ENCODE assay signal across 1 cellular context in the genomic region with DNA sequence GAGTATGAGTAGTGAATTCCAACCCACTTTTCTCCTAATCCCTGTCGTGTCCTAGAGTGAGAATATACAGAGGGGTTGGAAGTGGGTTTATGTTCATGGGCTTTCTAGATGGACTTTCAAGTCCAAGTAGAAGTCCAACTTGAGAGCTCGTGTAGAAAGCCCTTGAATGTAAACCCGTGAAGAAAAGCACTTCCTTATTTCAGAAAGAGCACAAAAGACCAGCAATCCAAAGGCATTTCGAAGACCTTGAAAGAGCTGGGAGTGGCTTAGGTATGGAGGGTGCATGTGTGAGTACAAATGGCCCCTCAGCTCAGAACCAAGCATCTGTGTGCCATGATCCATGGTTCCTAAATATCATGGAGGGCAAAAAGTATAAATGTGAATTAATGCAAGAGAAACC.
TF ChIP-seq lines count a peak whose summit lies in the region.

No MANE protein-coding gene starts in this region.

TF ChIP-seq in WTC11, 78 proteins besides CTCF, POLR2A, EP300 and RAD21 (continued from another document):
- TF ChIP-seq ZBTB43 (CRISPR knock-in tag; IDR thresholded peaks at IDR 0.05), result no peak
- no peak for TF ChIP-seq ETV6 (CRISPR knock-in tag; IDR thresholded peaks at IDR 0.05)
- TF ChIP-seq, protein P1, sequence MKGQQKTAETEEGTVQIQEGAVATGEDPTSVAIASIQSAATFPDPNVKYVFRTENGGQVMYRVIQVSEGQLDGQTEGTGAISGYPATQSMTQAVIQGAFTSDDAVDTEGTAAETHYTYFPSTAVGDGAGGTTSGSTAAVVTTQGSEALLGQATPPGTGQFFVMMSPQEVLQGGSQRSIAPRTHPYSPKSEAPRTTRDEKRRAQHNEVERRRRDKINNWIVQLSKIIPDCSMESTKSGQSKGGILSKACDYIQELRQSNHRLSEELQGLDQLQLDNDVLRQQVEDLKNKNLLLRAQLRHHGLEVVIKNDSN (CRISPR knock-in tag; IDR thresholded peaks at IDR 0.05), result no peak
- TF ChIP-seq, protein P2, sequence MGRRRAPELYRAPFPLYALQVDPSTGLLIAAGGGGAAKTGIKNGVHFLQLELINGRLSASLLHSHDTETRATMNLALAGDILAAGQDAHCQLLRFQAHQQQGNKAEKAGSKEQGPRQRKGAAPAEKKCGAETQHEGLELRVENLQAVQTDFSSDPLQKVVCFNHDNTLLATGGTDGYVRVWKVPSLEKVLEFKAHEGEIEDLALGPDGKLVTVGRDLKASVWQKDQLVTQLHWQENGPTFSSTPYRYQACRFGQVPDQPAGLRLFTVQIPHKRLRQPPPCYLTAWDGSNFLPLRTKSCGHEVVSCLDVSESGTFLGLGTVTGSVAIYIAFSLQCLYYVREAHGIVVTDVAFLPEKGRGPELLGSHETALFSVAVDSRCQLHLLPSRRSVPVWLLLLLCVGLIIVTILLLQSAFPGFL (CRISPR knock-in tag; IDR thresholded peaks at IDR 0.05; ENCODE audit: borderline replicate concordance), result no peak
- no peak for TF ChIP-seq ZNF512 (CRISPR knock-in tag; IDR thresholded peaks at IDR 0.05; ENCODE audit: borderline replicate concordance)
- TF ChIP-seq, protein P3, sequence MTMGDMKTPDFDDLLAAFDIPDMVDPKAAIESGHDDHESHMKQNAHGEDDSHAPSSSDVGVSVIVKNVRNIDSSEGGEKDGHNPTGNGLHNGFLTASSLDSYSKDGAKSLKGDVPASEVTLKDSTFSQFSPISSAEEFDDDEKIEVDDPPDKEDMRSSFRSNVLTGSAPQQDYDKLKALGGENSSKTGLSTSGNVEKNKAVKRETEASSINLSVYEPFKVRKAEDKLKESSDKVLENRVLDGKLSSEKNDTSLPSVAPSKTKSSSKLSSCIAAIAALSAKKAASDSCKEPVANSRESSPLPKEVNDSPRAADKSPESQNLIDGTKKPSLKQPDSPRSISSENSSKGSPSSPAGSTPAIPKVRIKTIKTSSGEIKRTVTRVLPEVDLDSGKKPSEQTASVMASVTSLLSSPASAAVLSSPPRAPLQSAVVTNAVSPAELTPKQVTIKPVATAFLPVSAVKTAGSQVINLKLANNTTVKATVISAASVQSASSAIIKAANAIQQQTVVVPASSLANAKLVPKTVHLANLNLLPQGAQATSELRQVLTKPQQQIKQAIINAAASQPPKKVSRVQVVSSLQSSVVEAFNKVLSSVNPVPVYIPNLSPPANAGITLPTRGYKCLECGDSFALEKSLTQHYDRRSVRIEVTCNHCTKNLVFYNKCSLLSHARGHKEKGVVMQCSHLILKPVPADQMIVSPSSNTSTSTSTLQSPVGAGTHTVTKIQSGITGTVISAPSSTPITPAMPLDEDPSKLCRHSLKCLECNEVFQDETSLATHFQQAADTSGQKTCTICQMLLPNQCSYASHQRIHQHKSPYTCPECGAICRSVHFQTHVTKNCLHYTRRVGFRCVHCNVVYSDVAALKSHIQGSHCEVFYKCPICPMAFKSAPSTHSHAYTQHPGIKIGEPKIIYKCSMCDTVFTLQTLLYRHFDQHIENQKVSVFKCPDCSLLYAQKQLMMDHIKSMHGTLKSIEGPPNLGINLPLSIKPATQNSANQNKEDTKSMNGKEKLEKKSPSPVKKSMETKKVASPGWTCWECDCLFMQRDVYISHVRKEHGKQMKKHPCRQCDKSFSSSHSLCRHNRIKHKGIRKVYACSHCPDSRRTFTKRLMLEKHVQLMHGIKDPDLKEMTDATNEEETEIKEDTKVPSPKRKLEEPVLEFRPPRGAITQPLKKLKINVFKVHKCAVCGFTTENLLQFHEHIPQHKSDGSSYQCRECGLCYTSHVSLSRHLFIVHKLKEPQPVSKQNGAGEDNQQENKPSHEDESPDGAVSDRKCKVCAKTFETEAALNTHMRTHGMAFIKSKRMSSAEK (CRISPR knock-in tag; IDR thresholded peaks at IDR 0.05; ENCODE audit: borderline replicate concordance), result no peak
- TF ChIP-seq EMX1 (CRISPR knock-in tag; IDR thresholded peaks at IDR 0.05), result no peak
- no peak for TF ChIP-seq RORB (CRISPR knock-in tag; IDR thresholded peaks at IDR 0.05)
- no peak for TF ChIP-seq ZNF671 (CRISPR knock-in tag; IDR thresholded peaks at IDR 0.05)
- TF ChIP-seq NFYB (CRISPR knock-in tag; conservative IDR thresholded peaks at IDR 0.05; ENCODE audit: low read depth), result no peak
- TF ChIP-seq, protein P4, sequence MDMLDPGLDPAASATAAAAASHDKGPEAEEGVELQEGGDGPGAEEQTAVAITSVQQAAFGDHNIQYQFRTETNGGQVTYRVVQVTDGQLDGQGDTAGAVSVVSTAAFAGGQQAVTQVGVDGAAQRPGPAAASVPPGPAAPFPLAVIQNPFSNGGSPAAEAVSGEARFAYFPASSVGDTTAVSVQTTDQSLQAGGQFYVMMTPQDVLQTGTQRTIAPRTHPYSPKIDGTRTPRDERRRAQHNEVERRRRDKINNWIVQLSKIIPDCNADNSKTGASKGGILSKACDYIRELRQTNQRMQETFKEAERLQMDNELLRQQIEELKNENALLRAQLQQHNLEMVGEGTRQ (CRISPR knock-in tag; IDR thresholded peaks at IDR 0.05), result no peak
- no peak for TF ChIP-seq ELF4 (CRISPR knock-in tag; IDR thresholded peaks at IDR 0.05; ENCODE audit: low read depth)
- no peak for TF ChIP-seq AR (CRISPR knock-in tag; IDR thresholded peaks at IDR 0.05)
- TF ChIP-seq HMGA2 (CRISPR knock-in tag; IDR thresholded peaks at IDR 0.05), result no peak
